In the genomic region with DNA sequence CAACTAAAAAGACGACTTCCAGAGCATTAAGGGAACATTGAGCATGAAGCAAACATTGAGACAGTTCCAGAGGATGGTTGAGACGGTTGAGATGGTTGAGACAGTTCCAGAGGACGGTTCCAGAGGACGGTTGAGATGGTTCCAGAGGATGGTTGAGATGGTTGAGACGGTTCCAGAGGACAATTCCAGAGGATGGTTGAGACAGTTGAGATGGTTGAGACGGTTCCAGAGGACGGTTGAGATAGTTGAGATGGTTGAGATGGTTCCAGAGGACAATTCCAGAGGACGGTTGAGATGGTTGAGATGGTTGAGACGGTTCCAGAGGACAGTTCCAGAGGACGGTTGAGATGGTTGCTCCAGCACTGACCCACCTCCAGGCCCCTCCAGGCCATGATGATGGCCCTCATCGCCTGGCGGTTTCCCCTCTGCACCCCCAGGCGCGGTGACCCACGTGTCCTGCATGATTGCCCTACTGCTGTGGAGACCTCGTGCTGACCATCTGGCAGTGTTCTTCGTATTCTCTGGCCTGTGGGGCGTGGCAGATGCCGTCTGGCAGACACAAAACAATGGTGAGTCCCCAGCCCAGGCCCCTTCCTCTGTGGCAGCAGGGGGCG, we compare ENCODE assay signal across 1 cellular context.
TF ChIP-seq lines count a peak whose summit lies in the region.

No MANE protein-coding gene starts in this region.

TF ChIP-seq in H1, 55 proteins besides CTCF, POLR2A, EP300 and RAD21:
- no peak for TF ChIP-seq EGR1 (IDR thresholded peaks at IDR 0.05; ENCODE audit: borderline replicate concordance, low read depth, low read length)
- no peak for TF ChIP-seq TBP (IDR thresholded peaks at IDR 0.05; ENCODE audit: low read depth, low read length)
- TF ChIP-seq KDM4A (IDR thresholded peaks at IDR 0.05; ENCODE audit: low read depth, low read length, severe bottlenecking), result no peak
- no peak for TF ChIP-seq POLR2AphosphoS5 (IDR thresholded peaks at IDR 0.05; ENCODE audit: low read depth, low read length)
- TF ChIP-seq SP4 (IDR thresholded peaks at IDR 0.05; ENCODE audit: low read length), result no peak
- no peak for TF ChIP-seq NRF1 (IDR thresholded peaks at IDR 0.05; ENCODE audit: low read depth, low read length)
- no peak for TF ChIP-seq NANOG (IDR thresholded peaks at IDR 0.05; ENCODE audit: insufficient read depth, low read depth, low read length, poor library complexity, severe bottlenecking)
- TF ChIP-seq SP1 (IDR thresholded peaks at IDR 0.05; ENCODE audit: low read depth, low read length), result no peak
- no peak for TF ChIP-seq SUZ12 (IDR thresholded peaks at IDR 0.05; ENCODE audit: low read length)
